In genomic region chr3:61358364-61358763, GRCh38 we compare ENCODE assay signal across 1 cellular context.
TF ChIP-seq lines count a peak whose summit lies in the region.

No MANE protein-coding gene starts in this region.

TF ChIP-seq in GM12878, 131 proteins besides CTCF, POLR2A, EP300 and RAD21 (continued from another document):
- TF ChIP-seq SIN3A (IDR thresholded peaks at IDR 0.05; ENCODE audit: low read depth, low read length) (no peak), BHLHE40 (IDR thresholded peaks at IDR 0.05; ENCODE audit: borderline replicate concordance in 1 of 2, low read depth in 2 of 2, low read length in 1 of 2) (peak; percentile 96), CUX1 (IDR thresholded peaks at IDR 0.05; ENCODE audit: insufficient replicate concordance, low read depth, low read length) (no peak), BRCA1 (IDR thresholded peaks at IDR 0.05; ENCODE audit: low read depth, low read length) (no peak), SUPT20H (IDR thresholded peaks at IDR 0.05; ENCODE audit: borderline replicate concordance, control insufficient read depth, low read depth, low read length) (no peak), REST (IDR thresholded peaks at IDR 0.05; ENCODE audit: low read depth, low read length) (peak; percentile 45; the same call in 1 of the 2 replicates), BMI1 (IDR thresholded peaks at IDR 0.05; ENCODE audit: borderline replicate concordance) (peak; percentile 82; the same call in 1 of the 2 replicates), TCF12 (IDR thresholded peaks at IDR 0.05; ENCODE audit: low read depth, low read length) (peak; percentile 98), BCL11A (IDR thresholded peaks at IDR 0.05; ENCODE audit: low read depth, low read length) (peak; percentile 99), FOXK2 (IDR thresholded peaks at IDR 0.05) (no peak), MYB (IDR thresholded peaks at IDR 0.05; ENCODE audit: borderline replicate concordance, low read depth, low read length) (no peak), STAT1 (conservative IDR thresholded peaks at IDR 0.05) (no peak), CBX5 (IDR thresholded peaks at IDR 0.05; ENCODE audit: low read depth) (peak; percentile 85), ZZZ3 (IDR thresholded peaks at IDR 0.05; ENCODE audit: control insufficient read depth, insufficient read length, low read depth) (no peak), SKIL (IDR thresholded peaks at IDR 0.05; ENCODE audit: low read depth, poor library complexity, severe bottlenecking) (peak; percentile 93), IKZF1 (conservative IDR thresholded peaks at IDR 0.05) (peak; percentile 95), MTA3 (IDR thresholded peaks at IDR 0.05; ENCODE audit: borderline replicate concordance, low read length) (peak; percentile 85; the same call in 1 of the 2 replicates), TBL1XR1 (IDR thresholded peaks at IDR 0.05; ENCODE audit: low read depth, low read length) (peak; percentile 91), TCF3 (IDR thresholded peaks at IDR 0.05; ENCODE audit: borderline replicate concordance, insufficient read depth, low read depth, low read length) (peak; percentile 99), RELB (IDR thresholded peaks at IDR 0.05; ENCODE audit: low read depth) (no peak), BCL3 (IDR thresholded peaks at IDR 0.05; ENCODE audit: borderline replicate concordance, insufficient read depth, low read depth, low read length, poor library complexity, severe bottlenecking) (peak; percentile 84), ZNF274 (IDR thresholded peaks at IDR 0.05; ENCODE audit: insufficient read depth, insufficient read length) (no peak), HCFC1 (IDR thresholded peaks at IDR 0.05; ENCODE audit: low read length) (no peak), CBX3 (IDR thresholded peaks at IDR 0.05; ENCODE audit: borderline replicate concordance, low read depth) (no peak), MEF2B (IDR thresholded peaks at IDR 0.05; ENCODE audit: partially characterized antibody, poor library complexity, severe bottlenecking) (peak; percentile 30), HDAC6 (IDR thresholded peaks at IDR 0.05; ENCODE audit: unreplicated experiment) (no peak), MXI1 (IDR thresholded peaks at IDR 0.05; ENCODE audit: low read depth, low read length) (no peak), POLR2AphosphoS5 (IDR thresholded peaks at IDR 0.05; ENCODE audit: low read length) (no peak), ZBED1 (IDR thresholded peaks at IDR 0.05; ENCODE audit: borderline replicate concordance) (peak; percentile 80), BCLAF1 (IDR thresholded peaks at IDR 0.05) (no peak), CHD4 (IDR thresholded peaks at IDR 0.05) (no peak), IRF3 (IDR thresholded peaks at IDR 0.05) (no peak), NR2F1 (conservative IDR thresholded peaks at IDR 0.05) (peak; percentile 90), CBFB (IDR thresholded peaks at IDR 0.05; ENCODE audit: low read depth) (peak; percentile 67; the same call in 1 of the 2 replicates), EED (IDR thresholded peaks at IDR 0.05; ENCODE audit: low read depth) (peak; percentile 98), ATF7 (IDR thresholded peaks at IDR 0.05; ENCODE audit: low read depth) (peak; percentile 52; the same call in 1 of the 2 replicates)
